18 cellular contexts compared by ENCODE assay signal in genomic region chr15:60162251-60162650, GRCh38.
"Had no signal": no experiment of that assay in that cellular context is flagged by ENCODE, and none has a peak within 500 bp of the region (broad histone marks: within the 10 kb centered on the region; RNA-seq: fewer than 3 reads in every experiment).

No MANE protein-coding gene starts in this region.

- H3K9me3 ChIP-seq: SK-N-SH had no signal

- H3K9ac ChIP-seq: SK-N-SH had no signal

- ATAC-seq: HepG2, Panc1 had no signal

- H3K4me2 ChIP-seq: SK-N-SH had no signal

- FAIRE-seq: HepG2 had no signal

- DNase-seq: IMR-90, Karpas-422, KG1, MM.1S, NCI-H1092 treated with DMSO at 0.1 percent for 48 hours, NCI-H1436, NCI-H1930, NCI-H2081, NCI-H2107, NCI-H2227 treated with DMSO at 0.1 percent for 48 hours, NCI-H524 treated with DMSO at 0.1 percent for 48 hours, NCI-H69, NCI-H774, SHP77, SK-N-SH had no signal

- H3K27ac ChIP-seq: RWPE1 had no signal
